Comparison of ENCODE assay signal across 8 cellular contexts in genomic region chr17:30477758-30478115, GRCh38. TPM values are rescaled to one million over a fixed set of nuclear protein-coding genes. Genes with fewer than 3 reads are reported as not detected.
DNase-seq lines count a peak whose midpoint lies in the region; ATAC-seq and TF ChIP-seq lines count a peak whose summit lies in the region.

No MANE protein-coding gene starts in this region.

- peaks cover 12% of the 10 kb centered on the region for H3K36me3 Mint-ChIP-seq in activated naive CD4-positive, alpha-beta T cell treated with anti-CD3 and anti-CD28 coated beads, Interleukin-2, amount 10 ng/mL, durations not matched to agents 7 days and 5 days

- POLR2A ChIA-PET in Panc1 (lab: Charles Lee): interaction anchor here (1.6 kb wide), 1 partner anchor 123 kb away, joined by 4 read pairs; no protein-coding TSS in a partner anchor

- peaks cover 38% of the 10 kb centered on the region for H3K4me1 Mint-ChIP-seq in activated naive CD4-positive, alpha-beta T cell treated with anti-CD3 and anti-CD28 coated beads, Interleukin-2, amount 10 ng/mL, durations not matched to agents 7 days and 5 days

- BruUV-seq in Panc1 (replicated peaks; lab: Mats Ljungman, UMichigan): no TSS peak

- peak; percentile 41 for ATAC-seq in Panc1
- peak; percentile 30 for ATAC-seq in mucosa of descending colon
- no peak for ATAC-seq in GM21390 (IDR thresholded peaks at IDR 0.05; ENCODE audit: unreplicated experiment)

- H3K27ac Mint-ChIP-seq in activated naive CD4-positive, alpha-beta T cell treated with anti-CD3 and anti-CD28 coated beads, Interleukin-2, amount 10 ng/mL, durations not matched to agents 7 days and 5 days: peak overlapping the region; percentile 93

- H3K36me3 ChIP-seq in Panc1 (ENCODE audit: control insufficient read depth, insufficient read depth, low read length) (peaks cover 17% of the 10 kb centered on the region), mucosa of descending colon (ENCODE audit: low read depth) (no peaks in the 10 kb centered on the region)

- H3K9me3 ChIP-seq in Panc1 (ENCODE audit: control insufficient read depth, insufficient read depth, low read depth, low read length) (no peaks in the 10 kb centered on the region), mucosa of descending colon (no peaks in the 10 kb centered on the region)

- no peaks in the 10 kb centered on the region for H3K9me3 Mint-ChIP-seq in activated naive CD4-positive, alpha-beta T cell treated with anti-CD3 and anti-CD28 coated beads, Interleukin-2, amount 10 ng/mL, durations not matched to agents 7 days and 5 days

- H3K4me1 ChIP-seq in Panc1 (ENCODE audit: control insufficient read depth, insufficient read depth, low read length): peaks cover 7% of the 10 kb centered on the region
- H3K4me1 ChIP-seq in mucosa of descending colon (ENCODE audit: low read depth): peaks cover 13% of the 10 kb centered on the region

- H3K4me3 ChIP-seq in Panc1 (ENCODE audit: low read depth in 2 of 2, low read length in 2 of 2) (peak overlapping the region; percentile 88 to 91), mucosa of descending colon (peak overlapping the region; percentile 82)

- in situ Hi-C loops in Panc1 (cut with HindIII; ENCODE audit: low pct_unique_long_range_greater_than_20kb, low sequenced_read_pairs): no loop called here

- H3K27ac ChIP-seq in Panc1 (ENCODE audit: low read length): peak overlapping the region; percentile 98

- intact Hi-C loops in Panc1 (cut with micrococcal nuclease; ENCODE audit: unreplicated experiment) (no loop called here), mucosa of descending colon (cut with DNase I, micrococcal nuclease) (no loop called here)

- no peak for DNase-seq in activated naive CD4-positive, alpha-beta T cell treated with anti-CD3 and anti-CD28 coated beads, Interleukin-2, amount 10 ng/mL, durations not matched to agents 7 days and 5 days
- no peak for DNase-seq in activated naive CD4-positive, alpha-beta T cell (lab: John Stamatoyannopoulos, UW)
- DNase-seq in Panc1 (ENCODE audit: low read depth, low spot score) (no peak), mucosa of descending colon (peak in 1 of 3 donors; percentile 7), H4 (ENCODE audit: low spot score) (no peak), NOMO-1 treated with dmso at 0.1 percent for 144 hours (lab: John Stamatoyannopoulos, UW; ENCODE audit: unreplicated experiment) (no peak)
- peak; percentile 11 for DNase-seq in effector CD4-positive, alpha-beta T cell

- CTCF ChIA-PET in activated naive CD4-positive, alpha-beta T cell treated with anti-CD3 and anti-CD28 coated beads, Interleukin-2, amount 10 ng/mL, durations not matched to agents 7 days and 5 days (lab: Charles Lee): interaction anchor here (0.5 to 2.5 kb wide), 6 partner anchors 11 to 370 kb away, joined by 3 to 18 read pairs (median 6); no protein-coding TSS in a partner anchor
- CTCF ChIA-PET in Panc1 (lab: Charles Lee): interaction anchor here (0.9 kb wide), 1 partner anchor 23 kb away, joined by 3 read pairs; no protein-coding TSS in a partner anchor

- peak overlapping the region; percentile 94 for H3K4me3 Mint-ChIP-seq in activated naive CD4-positive, alpha-beta T cell treated with anti-CD3 and anti-CD28 coated beads, Interleukin-2, amount 10 ng/mL, durations not matched to agents 7 days and 5 days

- TF ChIP-seq CTCF in Panc1 (IDR thresholded peaks at IDR 0.05) (no peak), mucosa of descending colon (IDR thresholded peaks at IDR 0.05) (no peak)

- no peaks in the 10 kb centered on the region for H3K27me3 ChIP-seq in Panc1 (ENCODE audit: control insufficient read depth, insufficient read depth, low read length)

- H3K27me3 Mint-ChIP-seq in activated naive CD4-positive, alpha-beta T cell treated with anti-CD3 and anti-CD28 coated beads, Interleukin-2, amount 10 ng/mL, durations not matched to agents 7 days and 5 days: peaks cover 9% of the 10 kb centered on the region

RNA-seq across cellular contexts. Expression of gene GOSR1, which starts 0.5 kb away (rescaled TPM):
- total RNA-seq in Panc1 (2021; ENCODE audit: unreplicated experiment) (68.0 TPM), mucosa of descending colon (10 to 100 TPM; 52.6 to 55.7 (median 53.1) TPM)
- 35.4 TPM for polyA plus RNA-seq in Panc1 (2012; ENCODE audit: insufficient read length)
- 29.7 and 51.4 TPM in 2 replicates for total RNA-seq in H4 (2014; rRNA removed; shearing (Covaris generic))
